In genomic region chr7:157339777-157340677, GRCh38 we compare ENCODE assay signal across 8 cellular contexts. TPM values are rescaled to one million over a fixed set of nuclear protein-coding genes. Genes with fewer than 3 reads are reported as not detected.
A peak's percentile ranks its signal among the peaks of the same experiment; 100 is the strongest.
DNase-seq lines count a peak whose midpoint lies in the region; ATAC-seq and TF ChIP-seq lines count a peak whose summit lies in the region.

No MANE protein-coding gene starts in this region.

- ATAC-seq in GM21390 (IDR thresholded peaks at IDR 0.05; ENCODE audit: unreplicated experiment) (peak; percentile 22), HG02798 (IDR thresholded peaks at IDR 0.05; ENCODE audit: poor library complexity, unreplicated experiment) (no peak)

- peak overlapping the region; percentile 78 for H3K27ac Mint-ChIP-seq in chondrocyte (ENCODE audit: unreplicated experiment)

- H3K27me3 Mint-ChIP-seq in chondrocyte (ENCODE audit: low read depth), result no peaks in the 10 kb centered on the region

- no peaks in the 10 kb centered on the region for H3K9me3 Mint-ChIP-seq in chondrocyte (ENCODE audit: low read depth)

- H3K36me3 Mint-ChIP-seq in chondrocyte (ENCODE audit: low read depth), result no peaks in the 10 kb centered on the region

- H3K4me3 Mint-ChIP-seq in chondrocyte (ENCODE audit: unreplicated experiment), result peak overlapping the region; percentile 52

- TF ChIP-seq CTCF in chondrocyte (IDR thresholded peaks at IDR 0.05), result peak; percentile 92

- H3K4me1 Mint-ChIP-seq in chondrocyte (ENCODE audit: low read depth), result peaks cover 50% of the 10 kb centered on the region

- DNase-seq in CD1c-positive myeloid dendritic cell (ENCODE audit: extremely low spot score), result peak; percentile 86
- DNase-seq in NCI-H146 treated with DMSO at 0.1 percent for 48 hours (lab: John Stamatoyannopoulos, UW; ENCODE audit: unreplicated experiment), result peak; percentile 4
- DNase-seq in activated CD4-positive, alpha-beta T cell treated with anti-CD3 and anti-CD28 coated beads for 1 hour, result peak; percentile 46
- no peak for DNase-seq in chondrocyte (ENCODE audit: low spot score)
- DNase-seq in kidney tubule cell (ENCODE audit: low spot score), result peak; percentile 71
- peak; percentile 53 to 55 for DNase-seq in stimulated activated CD4-positive, alpha-beta T cell treated with anti-CD3 and anti-CD28 coated beads, Interleukin-4, amount 100 ng/mL, for 4 hours

RNA-seq across cellular contexts. Expression of gene DNAJB6, which starts 3.2 kb away (rescaled TPM):
- 98.2 to 112 TPM (median 108 TPM) in 3 replicates for total RNA-seq in chondrocyte
